Comparison of ENCODE assay signal across 9 cellular contexts in the genomic region with DNA sequence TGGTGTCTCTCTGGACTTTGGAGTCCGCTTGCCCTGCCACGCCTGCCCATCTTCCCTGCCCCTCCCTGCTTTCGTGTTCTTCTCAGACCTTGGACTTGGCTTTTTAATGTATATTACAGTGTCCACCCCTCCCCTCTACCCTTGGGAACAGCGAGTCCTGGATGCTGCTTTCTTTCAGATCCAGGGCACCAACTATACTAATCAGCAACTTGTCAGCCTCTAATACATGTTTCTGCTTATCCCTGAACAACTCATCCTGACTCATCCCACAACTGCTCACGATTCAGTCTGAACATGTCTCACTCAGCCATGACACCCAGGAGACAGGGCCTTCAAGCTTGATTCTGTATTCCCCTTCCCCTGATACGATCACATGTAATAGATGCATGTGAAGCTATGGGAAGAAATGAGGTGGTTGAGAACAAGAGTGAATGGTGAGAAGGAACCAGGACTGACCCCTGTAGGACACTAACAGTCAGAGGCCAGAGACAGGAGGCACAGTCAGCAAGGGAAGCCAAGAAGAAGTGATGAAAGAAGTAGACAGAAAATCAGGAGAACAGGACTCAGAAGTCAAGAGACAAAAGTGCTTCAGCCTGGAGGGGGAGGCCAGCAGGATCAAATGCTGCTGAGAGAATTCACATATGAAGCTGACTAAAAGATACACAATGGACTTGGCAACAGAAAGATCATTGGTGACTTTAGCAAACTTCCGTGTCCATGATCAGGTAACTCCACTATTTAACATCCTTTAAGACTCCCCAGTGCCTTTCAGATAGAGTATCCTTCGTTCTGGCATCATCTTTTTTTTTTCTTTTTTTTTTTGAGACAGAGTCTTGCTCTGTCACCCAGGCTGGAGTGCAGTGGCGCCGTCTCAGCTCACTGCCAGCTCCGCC. TPM values are rescaled to one million over a fixed set of nuclear protein-coding genes. Genes with fewer than 3 reads are reported as not detected.
DNase-seq lines count a peak whose midpoint lies in the region; ATAC-seq and TF ChIP-seq lines count a peak whose summit lies in the region.
"Had no signal": no experiment of that assay in that cellular context is flagged by ENCODE, and none has a peak within 500 bp of the region (broad histone marks: within the 10 kb centered on the region; RNA-seq: fewer than 3 reads in every experiment).

No MANE protein-coding gene starts in this region.

- no peaks in the 10 kb centered on the region for H3K9me3 ChIP-seq in right cardiac atrium (ENCODE audit: control insufficient read depth, low read length)

- CTCF ChIA-PET in GM10248 (lab: Yijun Ruan, JAX) = interaction anchor here (0.6 to 9.1 kb wide), 23 partner anchors 10 to 150 kb away, joined by 3 to 145 read pairs (median 4); a partner anchor contains a TSS

- no peak overlapping the region for H3K4me3 ChIP-seq in right cardiac atrium (ENCODE audit: low read length)

- DNase-seq in GM10248 (ENCODE audit: extremely low spot score) = peak; percentile 34
- peak; percentile 13 for DNase-seq in amniotic stem cell (lab: John Stamatoyannopoulos, UW)
- DNase-seq in myocyte (ENCODE audit: low read depth) = peak; percentile 72
- no peak for DNase-seq in right cardiac atrium
- DNase-seq in amygdala (lab: John Stamatoyannopoulos, UW) = no peak
- DNase-seq: RPMI8226 had no signal

- 84% methylated on average over 11 of the region's 11 CpGs for WGBS in right cardiac atrium

- POLR2A ChIA-PET in GM10248 (lab: Yijun Ruan, JAX) = no interaction called here

- intact Hi-C loops in right cardiac atrium (cut with DNase I) = loop anchor here (5.0 to 10.0 kb wide), 2 partner anchors 95 to 102 kb away; a partner anchor contains a TSS

- TF ChIP-seq CTCF in GM10248 (IDR thresholded peaks at IDR 0.05; ENCODE audit: control extremely low read depth, extremely low read depth, low read depth, missing control alignments) = peak; percentile 4

- H3K4me1 ChIP-seq in right cardiac atrium (ENCODE audit: control insufficient read depth, insufficient read depth, low read length) = no peaks in the 10 kb centered on the region

- H3K27ac ChIP-seq in right cardiac atrium (ENCODE audit: low read length) = no peak overlapping the region

- H3K27me3 ChIP-seq in right cardiac atrium (ENCODE audit: control insufficient read depth, insufficient read depth) = no peaks in the 10 kb centered on the region

- ATAC-seq in HG03108 (IDR thresholded peaks at IDR 0.05; ENCODE audit: unreplicated experiment) (peak; percentile 40), GM19467 (IDR thresholded peaks at IDR 0.05; ENCODE audit: unreplicated experiment) (no peak), right cardiac atrium (no peak), GM21423 (IDR thresholded peaks at IDR 0.05; ENCODE audit: unreplicated experiment) (no peak)

RNA-seq across cellular contexts. Expression of a gene that starts 35.4 kb away (rescaled TPM):
- not detected in 2 replicates for total RNA-seq in myocyte
- polyA plus RNA-seq in myocyte (2012) = not detected
- total RNA-seq in right cardiac atrium = not detected
- 0.11 TPM for polyA plus RNA-seq in right cardiac atrium

RNA-seq across cellular contexts. Expression of a gene that starts 58.1 kb away (rescaled TPM):
- total RNA-seq in myocyte (84.6 and 119 TPM in 2 replicates), right cardiac atrium (10 to 100 TPM; 18.4 to 22.3 (median 19.6) TPM)
- polyA plus RNA-seq in myocyte (2012) = 21.3 TPM
- polyA plus RNA-seq in right cardiac atrium = 6.1 TPM

Comparison
In these comparisons a context has a peak if more than half of its experiments do, and no peak if none do; other contexts are left out.
1. DNase-seq: peak in GM10248 (single experiment), amniotic stem cell (single experiment) and myocyte (single experiment); none in right cardiac atrium (0 of 3) and amygdala (0 of 56).